Comparison of ENCODE assay signal across 14 cellular contexts in genomic region chrX:151984328-151984727, GRCh38. TPM values are rescaled to one million over a fixed set of nuclear protein-coding genes. Genes with fewer than 3 reads are reported as not detected.
DNase-seq lines count a peak whose midpoint lies in the region; ATAC-seq and TF ChIP-seq lines count a peak whose summit lies in the region.
"Had no signal": no experiment of that assay in that cellular context is flagged by ENCODE, and none has a peak within 500 bp of the region (broad histone marks: within the 10 kb centered on the region; RNA-seq: fewer than 3 reads in every experiment).

No MANE protein-coding gene starts in this region.

- H3K27me3 ChIP-seq in Panc1 (ENCODE audit: control insufficient read depth, insufficient read depth, low read length), result no peaks in the 10 kb centered on the region
- no peaks in the 10 kb centered on the region for H3K27me3 ChIP-seq in CD4-positive, alpha-beta T cell (ENCODE audit: control insufficient read depth, insufficient read depth, low read length)
- H3K27me3 ChIP-seq: cardiac muscle cell had no signal

- H3K27me3 Mint-ChIP-seq in CD4-positive, alpha-beta T cell, result no peaks in the 10 kb centered on the region
- no peaks in the 10 kb centered on the region for H3K27me3 Mint-ChIP-seq in T-helper 2 cell treated with Interferon-gamma antibody and Interleukin-4, amounts not matched to agents 5 μg/mL and 100 μg/mL, for 36 hours (ENCODE audit: low read depth)

- in situ Hi-C loops in Panc1 (cut with HindIII; ENCODE audit: low pct_unique_long_range_greater_than_20kb, low sequenced_read_pairs), result no loop called here

- peak; percentile 83 for DNase-seq in HCEC 1CT
- peak; percentile 27 for DNase-seq in Panc1 (ENCODE audit: low read depth, low spot score)
- peak; percentile 85 for DNase-seq in epithelial cell of prostate (ENCODE audit: low read depth, low spot score)
- peak; percentile 87 for DNase-seq in renal cortical epithelial cell (ENCODE audit: low read depth)
- no peak for DNase-seq in stimulated activated CD4-positive, alpha-beta T cell treated with anti-CD3 and anti-CD28 coated beads, Interleukin-2, amount 100 ng/mL, for 48 hours
- DNase-seq in NCI-H345 (lab: John Stamatoyannopoulos, UW), result no peak
- no peak for DNase-seq in CD4-positive, alpha-beta T cell
- DNase-seq in T-helper 2 cell treated with Interferon-gamma antibody and Interleukin-4, amounts not matched to agents 5 μg/mL and 100 μg/mL, for 36 hours (ENCODE audit: low spot score), result no peak
- DNase-seq: naive thymus-derived CD8-positive, alpha-beta T cell; NCI-H2081 treated with DMSO at 0.1 percent for 48 hours; T-helper 1 cell had no signal

- no peaks in the 10 kb centered on the region for H3K9me3 ChIP-seq in Panc1 (ENCODE audit: control insufficient read depth, insufficient read depth, low read depth, low read length)
- H3K9me3 ChIP-seq in CD4-positive, alpha-beta T cell (ENCODE audit: control insufficient read depth, low read length), result no peaks in the 10 kb centered on the region

- no TSS peak for BruUV-seq in Panc1 (replicated peaks; lab: Mats Ljungman, UMichigan)

- no peak overlapping the region for H3K4me3 Mint-ChIP-seq in CD4-positive, alpha-beta T cell
- no peak overlapping the region for H3K4me3 Mint-ChIP-seq in T-helper 2 cell treated with Interferon-gamma antibody and Interleukin-4, amounts not matched to agents 5 μg/mL and 100 μg/mL, for 36 hours
- H3K4me3 Mint-ChIP-seq: naive thymus-derived CD8-positive, alpha-beta T cell had no signal

- CTCF ChIA-PET in Panc1 (lab: Charles Lee), result no interaction called here
- CTCF ChIA-PET in CD4-positive, alpha-beta T cell (lab: Charles Lee), result no interaction called here

- no peaks in the 10 kb centered on the region for H3K4me1 Mint-ChIP-seq in CD4-positive, alpha-beta T cell (ENCODE audit: low read depth)
- H3K4me1 Mint-ChIP-seq in T-helper 2 cell treated with Interferon-gamma antibody and Interleukin-4, amounts not matched to agents 5 μg/mL and 100 μg/mL, for 36 hours (ENCODE audit: low read depth), result no peaks in the 10 kb centered on the region
- H3K4me1 Mint-ChIP-seq: naive thymus-derived CD8-positive, alpha-beta T cell had no signal

- no peak overlapping the region for H3K4me3 ChIP-seq in Panc1 (ENCODE audit: low read depth in 2 of 2, low read length in 2 of 2)
- H3K4me3 ChIP-seq: cardiac muscle cell had no signal

- H3K36me3 ChIP-seq in Panc1 (ENCODE audit: control insufficient read depth, insufficient read depth, low read length), result no peaks in the 10 kb centered on the region
- H3K36me3 ChIP-seq: cardiac muscle cell had no signal

- no peak overlapping the region for H3K27ac Mint-ChIP-seq in CD4-positive, alpha-beta T cell
- H3K27ac Mint-ChIP-seq in T-helper 2 cell treated with Interferon-gamma antibody and Interleukin-4, amounts not matched to agents 5 μg/mL and 100 μg/mL, for 36 hours, result no peak overlapping the region
- H3K27ac Mint-ChIP-seq: naive thymus-derived CD8-positive, alpha-beta T cell had no signal

- TF ChIP-seq CTCF in Panc1 (IDR thresholded peaks at IDR 0.05), result no peak
- TF ChIP-seq CTCF in CD4-positive, alpha-beta T cell (IDR thresholded peaks at IDR 0.05), result no peak

- POLR2A ChIA-PET in Panc1 (lab: Charles Lee), result no interaction called here
- POLR2A ChIA-PET in CD4-positive, alpha-beta T cell (lab: Charles Lee), result no interaction called here

- no peak overlapping the region for H3K27ac ChIP-seq in Panc1 (ENCODE audit: low read length)
- H3K27ac ChIP-seq in epithelial cell of prostate, result peak overlapping the region; percentile 92
- H3K27ac ChIP-seq in CD4-positive, alpha-beta T cell (ENCODE audit: low read depth, low read length), result no peak overlapping the region
- H3K27ac ChIP-seq: cardiac muscle cell, HL-60 had no signal

- intact Hi-C loops in Panc1 (cut with micrococcal nuclease; ENCODE audit: unreplicated experiment), result no loop called here
- intact Hi-C loops in CD4-positive, alpha-beta T cell (cut with DNase I, micrococcal nuclease), result no loop called here

- no peaks in the 10 kb centered on the region for H3K9me3 Mint-ChIP-seq in CD4-positive, alpha-beta T cell
- no peaks in the 10 kb centered on the region for H3K9me3 Mint-ChIP-seq in T-helper 2 cell treated with Interferon-gamma antibody and Interleukin-4, amounts not matched to agents 5 μg/mL and 100 μg/mL, for 36 hours

- no peak for ATAC-seq in Panc1
- ATAC-seq in CD4-positive, alpha-beta T cell (ENCODE audit: poor library complexity), result no peak
- ATAC-seq: naive thymus-derived CD8-positive, alpha-beta T cell had no signal

- H3K4me1 ChIP-seq in Panc1 (ENCODE audit: control insufficient read depth, insufficient read depth, low read length), result no peaks in the 10 kb centered on the region

- no peaks in the 10 kb centered on the region for H3K36me3 Mint-ChIP-seq in CD4-positive, alpha-beta T cell (ENCODE audit: low read depth)
- no peaks in the 10 kb centered on the region for H3K36me3 Mint-ChIP-seq in T-helper 2 cell treated with Interferon-gamma antibody and Interleukin-4, amounts not matched to agents 5 μg/mL and 100 μg/mL, for 36 hours (ENCODE audit: low read depth)
- H3K36me3 Mint-ChIP-seq: naive thymus-derived CD8-positive, alpha-beta T cell had no signal

RNA-seq across cellular contexts. Expression of gene GABRE, which starts 9.9 kb away (rescaled TPM):
- total RNA-seq in Panc1 (2021; ENCODE audit: unreplicated experiment) (0.18 TPM), renal cortical epithelial cell (0.52 and 11.2 TPM in 2 replicates)
- not detected for polyA plus RNA-seq in Panc1 (2012; ENCODE audit: insufficient read length)
- total RNA-seq in CD4-positive, alpha-beta T cell, result not detected
- total RNA-seq: G401; naive thymus-derived CD8-positive, alpha-beta T cell had no signal
- polyA plus RNA-seq: naive thymus-derived CD8-positive, alpha-beta T cell had no signal

Comparison
In these comparisons a context has a peak if more than half of its experiments do, and no peak if none do; other contexts are left out.
1. DNase-seq: peak in HCEC 1CT (single experiment), Panc1 (single experiment), epithelial cell of prostate (single experiment) and renal cortical epithelial cell (single experiment); none in stimulated activated CD4-positive, alpha-beta T cell treated with anti-CD3 and anti-CD28 coated beads, Interleukin-2, amount 100 ng/mL, for 48 hours (0 of 2), NCI-H345 (single experiment), CD4-positive, alpha-beta T cell (0 of 10) and T-helper 2 cell treated with Interferon-gamma antibody and Interleukin-4, amounts not matched to agents 5 μg/mL and 100 μg/mL, for 36 hours (single experiment).